In the genomic region with DNA sequence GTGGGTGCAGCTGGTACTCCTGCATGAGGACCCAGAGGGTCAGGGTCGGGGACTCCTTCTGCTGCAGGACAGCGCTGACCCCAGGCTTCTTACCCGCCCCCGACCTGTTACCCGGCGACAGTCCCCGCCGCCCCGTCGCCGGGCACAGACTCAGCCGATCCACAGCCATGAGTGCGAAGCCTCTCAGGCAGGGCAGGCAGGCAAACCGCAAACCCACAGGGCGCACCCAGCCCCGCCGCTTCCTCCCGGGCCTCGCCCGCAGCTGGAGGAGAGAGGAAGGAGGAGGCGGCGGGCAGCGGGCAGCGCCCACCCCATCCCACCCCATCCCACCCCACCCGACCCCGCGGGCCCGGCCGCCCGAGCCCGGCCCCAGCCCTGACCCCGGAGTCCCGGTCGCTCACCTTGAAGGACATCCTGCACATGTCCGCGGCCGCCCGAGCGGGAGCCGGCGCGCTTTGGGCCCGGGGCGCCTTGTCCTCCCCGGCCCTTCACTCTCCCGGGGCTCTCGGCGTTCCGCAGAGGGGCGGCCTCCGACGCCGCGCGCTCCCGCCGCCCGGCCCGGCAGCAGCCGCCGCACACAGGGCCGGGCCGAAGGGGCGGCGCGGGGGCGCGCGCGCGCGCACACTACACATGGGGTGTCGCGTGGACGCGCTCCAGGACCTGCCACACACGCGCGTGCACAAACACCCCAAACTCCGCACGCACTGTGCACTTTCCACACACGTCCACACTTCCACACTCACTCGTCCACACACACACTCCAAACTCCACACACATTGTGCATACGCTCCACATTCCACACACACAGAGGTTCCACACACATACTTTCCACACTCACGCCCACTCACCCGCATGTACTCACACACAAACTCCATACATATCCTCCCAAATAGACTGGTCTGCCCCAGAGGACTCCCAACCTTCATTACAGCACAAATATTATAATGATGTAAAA, we compare ENCODE assay signal across 8 cellular contexts. TPM values are rescaled to one million over a fixed set of nuclear protein-coding genes. Genes with fewer than 3 reads are reported as not detected.
DNase-seq lines count a peak whose midpoint lies in the region; ATAC-seq and TF ChIP-seq lines count a peak whose summit lies in the region.

A gene with protein sequence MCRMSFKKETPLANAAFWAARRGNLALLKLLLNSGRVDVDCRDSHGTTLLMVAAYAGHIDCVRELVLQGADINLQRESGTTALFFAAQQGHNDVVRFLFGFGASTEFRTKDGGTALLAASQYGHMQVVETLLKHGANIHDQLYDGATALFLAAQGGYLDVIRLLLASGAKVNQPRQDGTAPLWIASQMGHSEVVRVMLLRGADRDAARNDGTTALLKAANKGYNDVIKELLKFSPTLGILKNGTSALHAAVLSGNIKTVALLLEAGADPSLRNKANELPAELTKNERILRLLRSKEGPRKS (minus strand): TSS at position 603 of the 955 bp plus-strand sequence. CDS start 181 bp downstream, at position 422.

- peaks cover 21% of the 10 kb centered on the region for H3K4me1 ChIP-seq in suprapubic skin

- H3K27me3 Mint-ChIP-seq in activated T-cell treated with anti-CD3 and anti-CD28 coated beads, Interleukin-2, amount 50 U/mL, for 4 hours (ENCODE audit: low read depth) = peaks cover 24% of the 10 kb centered on the region
- H3K27me3 Mint-ChIP-seq in natural killer cell (ENCODE audit: low read depth in 2 of 2) = peaks cover 24 to 28% of the 10 kb centered on the region in 2 donors

- no peaks in the 10 kb centered on the region for H3K36me3 ChIP-seq in suprapubic skin

- H3K27me3 ChIP-seq in suprapubic skin = peaks cover 17% of the 10 kb centered on the region

- no peaks in the 10 kb centered on the region for H3K9me3 ChIP-seq in suprapubic skin

- H3K9me3 Mint-ChIP-seq in activated T-cell treated with anti-CD3 and anti-CD28 coated beads, Interleukin-2, amount 50 U/mL, for 4 hours = no peaks in the 10 kb centered on the region
- no peaks in the 10 kb centered on the region for H3K9me3 Mint-ChIP-seq in natural killer cell

- peak within 1 kb of the TSS; percentile 78 for H3K4me3 Mint-ChIP-seq in activated T-cell treated with anti-CD3 and anti-CD28 coated beads, Interleukin-2, amount 50 U/mL, for 4 hours
- H3K4me3 Mint-ChIP-seq in natural killer cell = peak within 1 kb of the TSS; percentile 85

- 1% methylated on average over 26 of the region's 86 CpGs for WGBS in suprapubic skin

- H3K36me3 Mint-ChIP-seq in activated T-cell treated with anti-CD3 and anti-CD28 coated beads, Interleukin-2, amount 50 U/mL, for 4 hours (ENCODE audit: insufficient read depth) = no peaks in the 10 kb centered on the region
- H3K36me3 Mint-ChIP-seq in natural killer cell = no peaks in the 10 kb centered on the region

- no peak for TF ChIP-seq POLR2A in suprapubic skin (IDR thresholded peaks at IDR 0.05)

- no peak for TF ChIP-seq EP300 in suprapubic skin (IDR thresholded peaks at IDR 0.05)

- ATAC-seq in activated T-cell treated with anti-CD3 and anti-CD28 coated beads, Interleukin-2, amount 50 U/mL, for 4 hours = peak; percentile 76 to 83
- ATAC-seq in natural killer cell (peak; percentile 69 to 82 (median 80)), GM21717 (IDR thresholded peaks at IDR 0.05; ENCODE audit: unreplicated experiment) (no peak)

- H3K4me3 ChIP-seq in suprapubic skin = peak within 1 kb of the TSS; percentile 78

- H3K4me1 Mint-ChIP-seq in activated T-cell treated with anti-CD3 and anti-CD28 coated beads, Interleukin-2, amount 50 U/mL, for 4 hours (ENCODE audit: low read depth) = peaks cover 25% of the 10 kb centered on the region
- peaks cover 23 to 29% of the 10 kb centered on the region in 2 donors for H3K4me1 Mint-ChIP-seq in natural killer cell

- intact Hi-C loops in natural killer cell (cut with micrococcal nuclease) = no loop called here

- peak within 1 kb of the TSS in 1 of 2 donors; percentile 78 for H3K27ac Mint-ChIP-seq in natural killer cell

- peak within 1 kb of the TSS; percentile 23 for H3K27ac ChIP-seq in suprapubic skin

- TF ChIP-seq CTCF in natural killer cell (IDR thresholded peaks at IDR 0.05) (no peak), suprapubic skin (IDR thresholded peaks at IDR 0.05) (no peak)

- DNase-seq in NCI-H146 (lab: John Stamatoyannopoulos, UW) (peak; percentile 65), NCI-H146 treated with DMSO at 0.1 percent for 48 hours (lab: John Stamatoyannopoulos, UW; ENCODE audit: unreplicated experiment) (no peak), NCI-H2227 (lab: John Stamatoyannopoulos, UW; ENCODE audit: unreplicated experiment) (peak; percentile 78), fibroblast of gingiva (ENCODE audit: low read depth) (peak; percentile 35), natural killer cell (peak; percentile 58), suprapubic skin (ENCODE audit: low spot score in 2 of 2) (no peak)
- peak; percentile 27 for DNase-seq in activated T-cell treated with anti-CD3 and anti-CD28 coated beads, Interleukin-2, amount 50 U/mL, for 4 hours

RNA-seq across cellular contexts. Expression of the gene that starts here (rescaled TPM):
- total RNA-seq in activated T-cell treated with anti-CD3 and anti-CD28 coated beads, Interleukin-2, amount 50 U/mL, for 4 hours = not detected
- total RNA-seq in natural killer cell (under 1 TPM in 2 of 3 donors, not detected in 1; 0.35 to 0.45 TPM), suprapubic skin (1 to 10 TPM; 1.5 to 9.9 (median 6.2) TPM)

Comparison
In these comparisons a context has a peak if more than half of its experiments do, and no peak if none do; other contexts are left out.
1. DNase-seq: peak in NCI-H146 (single experiment), NCI-H2227 (single experiment) and fibroblast of gingiva (single experiment); none in NCI-H146 treated with DMSO at 0.1 percent for 48 hours (single experiment) and suprapubic skin (0 of 2).
2. Peak in DNase-seq and ATAC-seq in activated T-cell treated with anti-CD3 and anti-CD28 coated beads, Interleukin-2, amount 50 U/mL, for 4 hours; RNA of the gene not detected or under 1 TPM.
3. Peak in DNase-seq and ATAC-seq in natural killer cell; RNA of the gene not detected or under 1 TPM.